In the genomic region with DNA sequence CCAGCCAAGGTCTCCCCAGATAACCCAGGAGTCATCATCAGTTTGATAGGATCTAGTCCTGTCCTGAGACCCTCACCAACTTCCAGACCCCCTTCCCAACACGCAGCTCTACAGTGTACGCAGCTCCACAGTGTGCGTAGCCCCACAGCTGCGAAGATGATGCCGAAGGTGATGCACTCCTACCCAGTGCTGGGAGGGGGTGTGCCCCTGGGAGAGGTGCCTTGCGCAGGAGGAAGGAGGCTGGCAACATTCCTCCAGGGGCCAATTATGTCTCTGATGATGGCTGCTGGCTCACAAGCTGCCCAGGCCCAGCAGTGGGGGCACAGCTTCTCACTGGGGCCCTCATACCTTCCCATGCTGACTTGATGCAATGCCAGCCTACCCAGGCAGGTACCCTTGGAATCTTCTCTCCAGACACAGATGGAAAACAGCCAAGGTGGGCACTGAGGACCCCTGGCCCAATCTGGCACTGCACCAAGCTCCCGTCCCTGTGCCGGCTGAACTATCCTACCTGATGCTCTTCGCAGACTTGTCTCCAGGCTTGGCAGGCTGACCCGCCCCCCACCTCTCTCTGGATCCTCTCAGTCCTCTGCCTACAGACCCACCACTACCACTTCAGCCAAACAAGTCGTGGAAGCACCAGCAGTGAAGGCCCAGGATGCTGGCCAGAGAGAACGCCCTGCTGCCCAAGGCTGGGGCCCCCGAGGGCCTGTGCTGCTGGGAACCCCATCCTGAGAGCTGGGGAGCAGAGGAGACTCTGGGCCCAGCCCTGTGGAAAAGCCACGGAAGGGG, we compare ENCODE assay signal across 6 cellular contexts. TPM values are rescaled to one million over a fixed set of nuclear protein-coding genes. Genes with fewer than 3 reads are reported as not detected.
DNase-seq lines count a peak whose midpoint lies in the region; ATAC-seq and TF ChIP-seq lines count a peak whose summit lies in the region.

No MANE protein-coding gene starts in this region.

- TF ChIP-seq POLR2A in ovary (IDR thresholded peaks at IDR 0.05): no peak

- H3K27me3 ChIP-seq in ovary: no peaks in the 10 kb centered on the region

- no peaks in the 10 kb centered on the region for H3K9me3 Mint-ChIP-seq in HFFc6

- no peaks in the 10 kb centered on the region; the same call in none of the 2 replicates for H3K27me3 Mint-ChIP-seq in HFFc6 (ENCODE audit: insufficient read depth)

- H3K4me3 Mint-ChIP-seq in HFFc6: peak overlapping the region; percentile 89

- WGBS in ovary, 3 donors: 62 to 79% (median 67%) methylated on average over 14 of the region's 14 CpGs

- no peaks in the 10 kb centered on the region for H3K36me3 ChIP-seq in ovary

- H3K4me1 ChIP-seq in ovary (ENCODE audit: insufficient read depth): peaks cover 11% of the 10 kb centered on the region

- H3K27ac Mint-ChIP-seq in HFFc6: peak overlapping the region; percentile 65

- intact Hi-C loops in ovary (cut with DNase I): no loop called here

- TF ChIP-seq CTCF in HFFc6 (IDR thresholded peaks at IDR 0.05) (no peak), cardiac fibroblast (IDR thresholded peaks at IDR 0.05; ENCODE audit: low read depth, low read length) (no peak), ovary (IDR thresholded peaks at IDR 0.05) (no peak)

- no peak for TF ChIP-seq EP300 in ovary (IDR thresholded peaks at IDR 0.05)

- H3K4me3 ChIP-seq in cardiac fibroblast (replicated peaks in 1 of 2; ENCODE audit: low read depth in 2 of 2, low read length in 2 of 2): peak overlapping the region; percentile 59 to 62
- peak overlapping the region; percentile 57 for H3K4me3 ChIP-seq in ovary

- no peak for ATAC-seq in HG03342 (IDR thresholded peaks at IDR 0.05; ENCODE audit: unreplicated experiment)
- ATAC-seq in HG03520 (IDR thresholded peaks at IDR 0.05; ENCODE audit: unreplicated experiment): no peak

- DNase-seq in HFFc6 (no peak), cardiac fibroblast (ENCODE audit: low read depth in 2 of 2) (no peak), ovary (peak; percentile 28 to 56 (median 47)), DMS153 (lab: John Stamatoyannopoulos, UW) (no peak)

- H3K9me3 ChIP-seq in ovary: no peaks in the 10 kb centered on the region

- peak overlapping the region; percentile 65 to 67 for H3K27ac ChIP-seq in ovary

- H3K36me3 Mint-ChIP-seq in HFFc6 (ENCODE audit: low read depth): no peaks in the 10 kb centered on the region

- H3K4me1 Mint-ChIP-seq in HFFc6 (ENCODE audit: low read depth): peaks cover 17% of the 10 kb centered on the region

RNA-seq across cellular contexts. Expression of gene ZNF512B, which starts 1.4 kb away (rescaled TPM):
- 10 to 100 TPM; 20.7 to 26.1 (median 21.4) TPM for total RNA-seq in HFFc6 (2021; fragmentation: NEBNext Ultra II Directional; extraction: Animal tissue kit (Norgen Biotek cat#: 25700))
- 10 to 100 TPM in 5 of 7 donors, 1 to 10 TPM in 2; 6.3 to 24.7 (median 22.3) TPM for total RNA-seq in ovary
- 10 to 100 TPM in 1 of 2 donors, 1 to 10 TPM in 1; 2.5 to 14.0 TPM for polyA plus RNA-seq in ovary

RNA-seq across cellular contexts. Expression of gene SAMD10, which starts 11.1 kb away (rescaled TPM):
- total RNA-seq in HFFc6 (2021; fragmentation: NEBNext Ultra II Directional; extraction: Animal tissue kit (Norgen Biotek cat#: 25700)): 1 to 10 TPM; 1.3 to 3.0 (median 2.1) TPM
- total RNA-seq in ovary: 1 to 10 TPM in 2 of 7 donors, under 1 TPM in 5; 0.20 to 3.1 (median 0.65) TPM
- polyA plus RNA-seq in ovary: under 1 TPM; 0.27 to 0.50 TPM

RNA-seq across cellular contexts. Expression of gene UCKL1, which starts 12.1 kb away (rescaled TPM):
- total RNA-seq in HFFc6 (2021; fragmentation: NEBNext Ultra II Directional; extraction: Animal tissue kit (Norgen Biotek cat#: 25700)): 10 to 100 TPM; 17.2 to 21.7 (median 19.4) TPM
- total RNA-seq in ovary: 10 to 100 TPM; 32.0 to 58.6 (median 47.0) TPM
- polyA plus RNA-seq in ovary: 10 to 100 TPM in 1 of 2 donors, 1 to 10 TPM in 1; 6.6 to 54.4 TPM

RNA-seq across cellular contexts. Expression of gene PRPF6, which starts 12.6 kb away (rescaled TPM):
- 10 to 100 TPM; 70.7 to 73.2 (median 72.9) TPM for total RNA-seq in HFFc6 (2021; fragmentation: NEBNext Ultra II Directional; extraction: Animal tissue kit (Norgen Biotek cat#: 25700))
- 10 to 100 TPM; 46.5 to 84.9 (median 73.4) TPM for total RNA-seq in ovary
- polyA plus RNA-seq in ovary: 10 to 100 TPM; 60.0 to 61.6 TPM

Comparison
In these comparisons a context has a peak if more than half of its experiments do, and no peak if none do; other contexts are left out.
1. DNase-seq: peak in ovary (5 of 5); none in HFFc6 (single experiment), cardiac fibroblast (0 of 2) and DMS153 (single experiment).